In the genomic region with DNA sequence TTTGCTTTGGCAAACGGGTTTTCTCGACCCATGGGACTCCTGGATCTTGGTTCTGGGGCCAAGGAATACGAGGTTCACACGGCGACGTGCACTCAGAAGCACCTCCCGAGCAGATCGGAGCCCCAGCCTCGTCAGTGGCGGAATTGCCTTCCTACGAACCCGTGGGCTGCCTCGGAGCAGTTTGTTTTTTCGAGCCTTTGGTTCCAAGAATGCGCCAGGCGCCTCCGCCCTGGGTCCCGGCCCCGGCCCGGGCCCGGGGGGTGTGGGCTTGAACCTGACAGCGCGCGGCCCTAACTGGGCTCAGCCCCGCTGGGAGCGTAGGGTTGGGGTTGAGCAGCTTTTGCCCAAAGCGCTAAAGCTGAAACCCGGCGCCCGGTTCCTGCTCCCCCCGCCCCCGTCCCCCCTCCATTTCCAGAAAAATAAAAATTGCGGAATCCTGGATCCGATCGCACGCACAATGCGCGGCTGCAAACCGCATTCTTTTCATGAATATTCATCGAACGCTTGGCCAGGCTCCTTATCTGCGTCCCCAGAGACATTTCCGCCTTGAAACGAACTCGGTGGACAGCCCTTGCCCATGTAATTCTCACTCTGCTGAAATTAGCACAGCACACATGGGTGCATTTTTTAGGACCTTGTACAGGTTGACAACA, we compare ENCODE assay signal across 8 cellular contexts. TPM values are rescaled to one million over a fixed set of nuclear protein-coding genes. Genes with fewer than 3 reads are reported as not detected.
DNase-seq lines count a peak whose midpoint lies in the region; ATAC-seq and TF ChIP-seq lines count a peak whose summit lies in the region.

No MANE protein-coding gene starts in this region.

- H3K4me3 Mint-ChIP-seq in Caco-2 (ENCODE audit: unreplicated experiment): peak overlapping the region; percentile 96

- H3K4me1 ChIP-seq in Caco-2: peaks cover 23% of the 10 kb centered on the region
- H3K4me1 ChIP-seq in HUES6 (ENCODE audit: control insufficient read depth, insufficient read depth, low read length): peaks cover 55% of the 10 kb centered on the region
- peaks cover 33% of the 10 kb centered on the region for H3K4me1 ChIP-seq in hepatocyte (ENCODE audit: insufficient read depth)
- H3K4me1 ChIP-seq in sigmoid colon: peaks cover 0 to 28% (median 25%) of the 10 kb centered on the region in 4 donors

- H3K9ac ChIP-seq in HUES6 (ENCODE audit: low read length): peak overlapping the region; percentile 83

- H3K27ac Mint-ChIP-seq in Caco-2 (ENCODE audit: unreplicated experiment): peak overlapping the region; percentile 59

- BruUV-seq in Caco-2 (replicated peaks; lab: Mats Ljungman, UMichigan): no TSS peak

- H3K27ac ChIP-seq in HUES6 (ENCODE audit: low read depth, low read length) (peak overlapping the region; percentile 63; the same call in 1 of the 2 replicates), hepatocyte (peak overlapping the region; percentile 94), sigmoid colon (peak overlapping the region in 2 of 4 donors; percentile 17 to 38)

- peaks cover 64% of the 10 kb centered on the region for H3K79me2 ChIP-seq in hepatocyte

- H3K4me2 ChIP-seq in hepatocyte: peak overlapping the region; percentile 81

- no peaks in the 10 kb centered on the region for H3K9me2 ChIP-seq in hepatocyte (replicated peaks; ENCODE audit: insufficient read depth)

- intact Hi-C loops in Caco-2 (cut with micrococcal nuclease; ENCODE audit: unreplicated experiment) (loop anchor here (5.0 to 10.0 kb wide), 5 partner anchors 219 to 676 kb away; no protein-coding TSS in a partner anchor), sigmoid colon (cut with DNase I) (loop anchor here (5.0 kb wide), 1 partner anchor 1094 kb away; no protein-coding TSS in a partner anchor)

- peaks cover 22% of the 10 kb centered on the region for H3K36me3 Mint-ChIP-seq in Caco-2 (ENCODE audit: insufficient read depth, unreplicated experiment)

- H3K4me3 ChIP-seq in Caco-2 (ENCODE audit: low read depth, low read length) (peak overlapping the region; percentile 65), HUES6 (ENCODE audit: low read depth, low read length) (peak overlapping the region; percentile 87), hepatocyte (peak overlapping the region; percentile 85), sigmoid colon (peak overlapping the region; percentile 26 to 54 (median 46))

- H3K36me3 ChIP-seq in Caco-2 (ENCODE audit: control insufficient read depth, insufficient read depth, low read length) (no peaks in the 10 kb centered on the region), HUES6 (ENCODE audit: control insufficient read depth, insufficient read depth, low read length) (peaks cover 5% of the 10 kb centered on the region; the same call in 1 of the 2 replicates), hepatocyte (replicated peaks; ENCODE audit: insufficient read depth, low read depth) (no peaks in the 10 kb centered on the region), sigmoid colon (no peaks in the 10 kb centered on the region)

- H3K9me3 ChIP-seq in Caco-2 (no peaks in the 10 kb centered on the region), HUES6 (ENCODE audit: control insufficient read depth, insufficient read depth, low read depth, low read length) (no peaks in the 10 kb centered on the region), hepatocyte (ENCODE audit: low read depth) (no peaks in the 10 kb centered on the region), sigmoid colon (no peaks in the 10 kb centered on the region)

- TF ChIP-seq POLR2A in sigmoid colon (IDR thresholded peaks at IDR 0.05): no peak

- peak overlapping the region; percentile 81 for H2AFZ ChIP-seq in hepatocyte

- H3K27me3 ChIP-seq in Caco-2 (replicated peaks; ENCODE audit: control insufficient read depth, insufficient read depth, low read length) (no peaks in the 10 kb centered on the region), HUES6 (ENCODE audit: control insufficient read depth, insufficient read depth, low read length) (no peaks in the 10 kb centered on the region), hepatocyte (no peaks in the 10 kb centered on the region), sigmoid colon (peaks cover 6 to 42% (median 32%) of the 10 kb centered on the region in 3 donors)

- no peak for TF ChIP-seq EP300 in sigmoid colon (IDR thresholded peaks at IDR 0.05)

- H3K4me1 Mint-ChIP-seq in Caco-2 (ENCODE audit: low read depth, unreplicated experiment): peaks cover 20% of the 10 kb centered on the region

- no peaks in the 10 kb centered on the region for H3K27me3 Mint-ChIP-seq in Caco-2 (ENCODE audit: insufficient read depth, unreplicated experiment)

- POLR2A ChIA-PET in Caco-2 (lab: Charles Lee): no interaction called here

- DNase-seq in Caco-2 (peak in 1 of 2 experiments; percentile 32), amniotic epithelial cell (ENCODE audit: low read depth) (peak; percentile 40), hepatocyte (ENCODE audit: low spot score) (peak; percentile 49), sigmoid colon (no peak), inferior parietal cortex (ENCODE audit: extremely low spot score) (no peak), RPMI8226 (no peak)

- TF ChIP-seq CTCF in Caco-2 (IDR thresholded peaks at IDR 0.05; ENCODE audit: insufficient read depth in 1 of 2, low read depth in 1 of 2, low read length in 1 of 2, severe bottlenecking in 1 of 2, unreplicated experiment in 1 of 2) (no peak), hepatocyte (IDR thresholded peaks at IDR 0.05; ENCODE audit: poor library complexity) (no peak), sigmoid colon (IDR thresholded peaks at IDR 0.05) (no peak)

- H4K20me1 ChIP-seq in hepatocyte (ENCODE audit: insufficient read depth, poor library complexity, severe bottlenecking): peaks cover 41% of the 10 kb centered on the region

- ATAC-seq in GM19452 (IDR thresholded peaks at IDR 0.05; ENCODE audit: unreplicated experiment): peak; percentile 27

- CTCF ChIA-PET in Caco-2 (lab: Charles Lee): no interaction called here

- under 1% methylated on average over 27 of the region's 45 CpGs for WGBS in hepatocyte (ENCODE audit: low lambda C conversion rate, missing lambda C conversion rate)
- 1% methylated on average over 45 of the region's 45 CpGs for WGBS in sigmoid colon, 2 donors

- H3K9me3 Mint-ChIP-seq in Caco-2 (ENCODE audit: unreplicated experiment): no peaks in the 10 kb centered on the region

RNA-seq across cellular contexts. Expression of a gene that starts 1.0 kb away (rescaled TPM):
- total RNA-seq in Caco-2 (2022) (73.5 and 78.1 TPM in 2 replicates), hepatocyte (134 and 137 TPM in 2 replicates), sigmoid colon (10 to 100 TPM in 2 of 4 donors, 1 to 10 TPM in 2; 8.6 to 12.2 (median 10.2) TPM)
- polyA plus RNA-seq in hepatocyte (175 and 183 TPM in 2 replicates), sigmoid colon (10 to 100 TPM in 2 of 3 donors, 1 to 10 TPM in 1; 7.4 to 18.6 (median 15.6) TPM)

Comparison
In these comparisons a context has a peak if more than half of its experiments do, and no peak if none do; other contexts are left out.
1. DNase-seq: peak in amniotic epithelial cell (single experiment) and hepatocyte (single experiment); none in sigmoid colon (single experiment), inferior parietal cortex (single experiment) and RPMI8226 (single experiment).
2. Peak in every context shown above with its lines, with median percentiles within 50 percentile points of each other: H3K4me3 ChIP-seq.